8 cellular contexts compared by ENCODE assay signal in the genomic region with DNA sequence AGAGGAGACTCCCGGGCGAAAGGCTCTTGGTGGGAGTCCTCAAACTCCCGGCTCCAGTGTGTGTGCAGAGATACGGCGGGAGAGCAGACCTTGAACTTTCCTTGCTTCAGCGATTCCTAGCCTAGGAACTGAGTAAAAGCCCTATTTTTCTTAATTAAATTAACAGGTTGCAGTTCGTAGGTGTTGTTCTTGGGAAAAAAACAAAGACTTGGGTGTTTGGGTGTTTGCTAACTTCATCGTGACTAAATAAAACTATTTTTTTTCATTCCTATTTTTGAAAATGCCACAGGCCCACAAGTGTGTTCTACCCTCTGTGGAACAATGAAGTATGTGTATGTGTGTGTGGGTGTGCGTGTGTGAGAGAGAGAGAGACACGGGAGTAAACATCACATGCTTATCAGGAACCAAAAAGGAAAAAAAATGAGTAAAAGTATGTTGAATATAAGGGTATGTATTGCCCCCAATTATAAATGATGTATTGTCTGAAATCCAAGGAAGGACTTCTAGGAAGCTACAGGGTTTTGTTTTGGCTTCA. TPM values are rescaled to one million over a fixed set of nuclear protein-coding genes. Genes with fewer than 3 reads are reported as not detected.
DNase-seq lines count a peak whose midpoint lies in the region; ATAC-seq and TF ChIP-seq lines count a peak whose summit lies in the region.

No MANE protein-coding gene starts in this region.

- peaks cover 18% of the 10 kb centered on the region for H3K27me3 Mint-ChIP-seq in activated T-helper 1 cell treated with anti-CD3 and anti-CD28 coated beads, Interleukin-12 subunit alpha, Interleukin-12 subunit beta, Interleukin-2, Interleukin-4 antibody, amounts not matched to agents 30 ng/mL and 10 ng/mL and 1 ng/mL, durations not matched to agents 14 hours and 24 hours and 36 hours (ENCODE audit: insufficient read depth)

- no peaks in the 10 kb centered on the region for H3K36me3 ChIP-seq in left ventricle myocardium inferior
- no peaks in the 10 kb centered on the region for H3K36me3 ChIP-seq in rectal smooth muscle tissue (ENCODE audit: control insufficient read depth, insufficient read depth, low read length)

- ATAC-seq in GM19351 (IDR thresholded peaks at IDR 0.05; ENCODE audit: unreplicated experiment) (peak; percentile 33), HG03575 (IDR thresholded peaks at IDR 0.05; ENCODE audit: extremely low read depth, insufficient number of reproducible peaks, low FRiP score, unreplicated experiment) (peak; percentile 14)

- H3K4me1 Mint-ChIP-seq in activated T-helper 1 cell treated with anti-CD3 and anti-CD28 coated beads, Interleukin-12 subunit alpha, Interleukin-12 subunit beta, Interleukin-2, Interleukin-4 antibody, amounts not matched to agents 30 ng/mL and 10 ng/mL and 1 ng/mL, durations not matched to agents 14 hours and 24 hours and 36 hours (ENCODE audit: low read depth): peaks cover 37% of the 10 kb centered on the region

- peak overlapping the region; percentile 75 for H3K9ac ChIP-seq in rectal smooth muscle tissue (ENCODE audit: low read length)

- H3K9me3 Mint-ChIP-seq in activated T-helper 1 cell treated with anti-CD3 and anti-CD28 coated beads, Interleukin-12 subunit alpha, Interleukin-12 subunit beta, Interleukin-2, Interleukin-4 antibody, amounts not matched to agents 30 ng/mL and 10 ng/mL and 1 ng/mL, durations not matched to agents 14 hours and 24 hours and 36 hours: no peaks in the 10 kb centered on the region

- intact Hi-C loops in activated T-helper 1 cell treated with anti-CD3 and anti-CD28 coated beads, Interleukin-12 subunit alpha, Interleukin-12 subunit beta, Interleukin-2, Interleukin-4 antibody, amounts not matched to agents 30 ng/mL and 10 ng/mL and 1 ng/mL, durations not matched to agents 14 hours and 24 hours and 36 hours (cut with micrococcal nuclease): loop anchor here (1.0 to 5.0 kb wide), 3 partner anchors 30 to 78 kb away; partner anchors contain the start of genes IRAK4, PUS7L and TWF1
- intact Hi-C loops in left ventricle myocardium inferior (cut with micrococcal nuclease): no loop called here

- peaks cover 5% of the 10 kb centered on the region for H3K36me3 Mint-ChIP-seq in activated T-helper 1 cell treated with anti-CD3 and anti-CD28 coated beads, Interleukin-12 subunit alpha, Interleukin-12 subunit beta, Interleukin-2, Interleukin-4 antibody, amounts not matched to agents 30 ng/mL and 10 ng/mL and 1 ng/mL, durations not matched to agents 14 hours and 24 hours and 36 hours (ENCODE audit: low read depth)

- H3K27me3 ChIP-seq in left ventricle myocardium inferior (ENCODE audit: low read depth) (no peaks in the 10 kb centered on the region), rectal smooth muscle tissue (ENCODE audit: control insufficient read depth, insufficient read depth, low read length) (no peaks in the 10 kb centered on the region)

- no peak for TF ChIP-seq CTCF in left ventricle myocardium inferior (IDR thresholded peaks at IDR 0.05; ENCODE audit: borderline replicate concordance)

- peak overlapping the region; percentile 25 for H3K27ac Mint-ChIP-seq in activated T-helper 1 cell treated with anti-CD3 and anti-CD28 coated beads, Interleukin-12 subunit alpha, Interleukin-12 subunit beta, Interleukin-2, Interleukin-4 antibody, amounts not matched to agents 30 ng/mL and 10 ng/mL and 1 ng/mL, durations not matched to agents 14 hours and 24 hours and 36 hours

- no peaks in the 10 kb centered on the region for H3K9me3 ChIP-seq in left ventricle myocardium inferior (replicated peaks)

- peak; percentile 61 for DNase-seq in CD1c-positive myeloid dendritic cell (ENCODE audit: extremely low spot score)
- DNase-seq in activated T-helper 1 cell treated with anti-CD3 and anti-CD28 coated beads, Interleukin-12 subunit alpha, Interleukin-12 subunit beta, Interleukin-2, Interleukin-4 antibody, amounts not matched to agents 30 ng/mL and 10 ng/mL and 1 ng/mL, durations not matched to agents 14 hours and 24 hours and 36 hours (ENCODE audit: low spot score): no peak
- no peak for DNase-seq in left ventricle myocardium inferior
- DNase-seq in NCI-H1694 (lab: John Stamatoyannopoulos, UW): no peak
- no peak for DNase-seq in NCI-H345 (lab: John Stamatoyannopoulos, UW)

- peak overlapping the region; percentile 68 for H3K4me3 Mint-ChIP-seq in activated T-helper 1 cell treated with anti-CD3 and anti-CD28 coated beads, Interleukin-12 subunit alpha, Interleukin-12 subunit beta, Interleukin-2, Interleukin-4 antibody, amounts not matched to agents 30 ng/mL and 10 ng/mL and 1 ng/mL, durations not matched to agents 14 hours and 24 hours and 36 hours

- H3K4me3 ChIP-seq in left ventricle myocardium inferior (peak overlapping the region; percentile 84), rectal smooth muscle tissue (ENCODE audit: low read length) (peak overlapping the region; percentile 89)

- H3K4me1 ChIP-seq in left ventricle myocardium inferior: peaks cover 23% of the 10 kb centered on the region
- H3K4me1 ChIP-seq in rectal smooth muscle tissue (ENCODE audit: control insufficient read depth, insufficient read depth, low read length): peaks cover 9% of the 10 kb centered on the region

- H3K27ac ChIP-seq in left ventricle myocardium inferior (replicated peaks) (peak overlapping the region; percentile 98), rectal smooth muscle tissue (ENCODE audit: low read depth, low read length) (peak overlapping the region; percentile 93)

RNA-seq across cellular contexts. Expression of gene TMEM117, which starts 0.6 kb away (rescaled TPM):
- 1.1 and 2.2 TPM in 2 replicates for total RNA-seq in activated T-helper 1 cell treated with anti-CD3 and anti-CD28 coated beads, Interleukin-12 subunit alpha, Interleukin-12 subunit beta, Interleukin-2, Interleukin-4 antibody, amounts not matched to agents 30 ng/mL and 10 ng/mL and 1 ng/mL, durations not matched to agents 14 hours and 24 hours and 36 hours
- 6.7 TPM for total RNA-seq in left ventricle myocardium inferior

RNA-seq across cellular contexts. Expression of gene TWF1, which starts 30.4 kb away (rescaled TPM):
- 28.4 and 29.2 TPM in 2 replicates for total RNA-seq in activated T-helper 1 cell treated with anti-CD3 and anti-CD28 coated beads, Interleukin-12 subunit alpha, Interleukin-12 subunit beta, Interleukin-2, Interleukin-4 antibody, amounts not matched to agents 30 ng/mL and 10 ng/mL and 1 ng/mL, durations not matched to agents 14 hours and 24 hours and 36 hours
- total RNA-seq in left ventricle myocardium inferior: 14.3 TPM
